8 cellular contexts compared by ENCODE assay signal in the genomic region with DNA sequence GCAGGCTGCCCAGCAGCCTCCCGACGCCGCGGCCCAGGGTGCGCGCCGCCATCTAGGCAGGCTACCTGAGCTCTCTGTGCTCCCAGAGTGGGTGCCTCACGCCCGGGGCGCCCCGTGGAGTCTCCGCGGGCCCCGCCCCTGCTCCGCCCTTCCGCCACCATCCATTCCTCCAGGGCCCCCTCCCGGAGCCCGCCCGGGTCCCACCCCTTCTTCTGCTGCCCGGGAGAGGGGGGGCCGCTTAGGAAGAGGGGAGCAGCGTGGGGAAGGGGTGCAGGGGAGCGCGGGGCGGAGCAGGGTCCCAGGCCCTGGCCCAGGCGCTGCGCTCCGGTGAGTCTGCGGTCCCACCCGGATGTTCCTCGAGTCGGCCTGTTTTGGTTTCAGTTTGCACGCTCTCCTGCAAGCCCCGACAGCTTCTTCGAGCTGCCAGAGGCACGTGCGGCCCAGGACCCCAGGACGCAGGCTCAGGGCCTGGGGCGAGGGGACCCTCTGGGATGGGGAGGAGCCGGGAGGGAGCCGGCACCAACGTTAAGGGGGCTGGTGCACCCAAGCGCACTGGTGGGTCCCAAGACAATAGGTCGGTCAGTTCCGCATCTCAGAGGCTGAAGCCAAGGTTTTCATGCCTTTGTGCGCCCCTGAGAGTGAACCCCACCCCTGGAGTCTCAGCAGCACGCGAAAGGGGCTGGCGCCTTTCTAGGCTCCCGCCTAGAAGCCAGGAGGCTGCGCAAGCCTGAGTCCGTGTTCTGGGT. TPM values are rescaled to one million over a fixed set of nuclear protein-coding genes. Genes with fewer than 3 reads are reported as not detected.
DNase-seq lines count a peak whose midpoint lies in the region; ATAC-seq and TF ChIP-seq lines count a peak whose summit lies in the region.

Gene ACSS1 (minus strand): TSS at position 89 of the 746 bp plus-strand sequence. CDS start 37 bp downstream, at position 52.

- H3K27me3 ChIP-seq in rectal smooth muscle tissue (ENCODE audit: control insufficient read depth, insufficient read depth, low read length) (no peaks in the 10 kb centered on the region), aorta (ENCODE audit: control insufficient read depth in 1 of 2, insufficient read depth in 2 of 2, low read length in 1 of 2) (no peaks in the 10 kb centered on the region)

- H3K4me1 ChIP-seq in rectal smooth muscle tissue (ENCODE audit: control insufficient read depth, insufficient read depth, low read length) (peaks cover 34% of the 10 kb centered on the region), aorta (ENCODE audit: control insufficient read depth in 1 of 2, insufficient read depth in 2 of 2, low read length in 2 of 2) (peaks cover 4 to 6% of the 10 kb centered on the region in 2 donors)

- peak within 1 kb of the TSS; percentile 67 for H3K9ac ChIP-seq in rectal smooth muscle tissue (ENCODE audit: low read length)

- in situ Hi-C loops in ACHN (cut with HindIII; ENCODE audit: low pct_ligation_motif_present, low pct_unique_long_range_greater_than_20kb, low sequenced_read_pairs): no loop called here

- H3K27ac ChIP-seq in rectal smooth muscle tissue (ENCODE audit: low read depth, low read length) (peak within 1 kb of the TSS; percentile 90), aorta (ENCODE audit: low read depth in 1 of 2, low read length in 2 of 2) (peak within 1 kb of the TSS in 1 of 2 donors; percentile 82)

- TF ChIP-seq POLR2A in GM18526 (IDR thresholded peaks at IDR 0.05; ENCODE audit: extremely low read depth, insufficient read length): peak; percentile 50
- peak; percentile 15; the same call in 1 of the 2 replicates for TF ChIP-seq POLR2A in Raji (IDR thresholded peaks at IDR 0.05; ENCODE audit: insufficient read depth, low read depth, low read length)

- DNase-seq in ACHN (peak; percentile 50), left cardiac atrium (peak; percentile 77), aorta (peak; percentile 75 to 86)
- peak; percentile 74 for DNase-seq in activated naive CD4-positive, alpha-beta T cell treated with Interleukin-2 at 50 U/mL for 16 hours

- 1% methylated on average over 40 to 52 of the region's 52 CpGs for WGBS in aorta, 2 donors

- no peaks in the 10 kb centered on the region for H3K9me3 ChIP-seq in aorta (ENCODE audit: control insufficient read depth, low read length)

- peak; percentile 34 for ATAC-seq in HG03060 (IDR thresholded peaks at IDR 0.05; ENCODE audit: low read depth, unreplicated experiment)
- ATAC-seq in left cardiac atrium: peak; percentile 64 to 65
- peak; percentile 62 for ATAC-seq in aorta (ENCODE audit: low FRiP score)

- H3K36me3 ChIP-seq in rectal smooth muscle tissue (ENCODE audit: control insufficient read depth, insufficient read depth, low read length) (no peaks in the 10 kb centered on the region), aorta (ENCODE audit: control insufficient read depth in 1 of 2, insufficient read depth in 2 of 2, low read length in 1 of 2) (no peaks in the 10 kb centered on the region)

- intact Hi-C loops in left cardiac atrium (cut with DNase I) (no loop called here), aorta (cut with DNase I) (no loop called here)

- H3K4me3 ChIP-seq in rectal smooth muscle tissue (ENCODE audit: low read length) (peak within 1 kb of the TSS; percentile 92), aorta (ENCODE audit: low read length in 2 of 2) (peak within 1 kb of the TSS; percentile 68 to 78)

RNA-seq across cellular contexts. Expression of gene ACSS1, which starts in this region (rescaled TPM):
- 10 to 100 TPM; 27.9 to 55.0 TPM for total RNA-seq in left cardiac atrium
- 10 to 100 TPM; 14.8 to 23.4 TPM for total RNA-seq in aorta
- polyA plus RNA-seq in aorta: 10 to 100 TPM in 1 of 2 donors, 1 to 10 TPM in 1; 7.6 to 21.8 TPM
